In genomic region chr11:32033067-32033466, GRCh38 we compare ENCODE assay signal across 22 cellular contexts. TPM values are rescaled to one million over a fixed set of nuclear protein-coding genes. Genes with fewer than 3 reads are reported as not detected.
A peak's percentile ranks its signal among the peaks of the same experiment; 100 is the strongest.
DNase-seq lines count a peak whose midpoint lies in the region; ATAC-seq, FAIRE-seq and TF ChIP-seq lines count a peak whose summit lies in the region.
"Had no signal": no experiment of that assay in that cellular context is flagged by ENCODE, and none has a peak within 500 bp of the region (broad histone marks: within the 10 kb centered on the region; RNA-seq: fewer than 3 reads in every experiment).

No MANE protein-coding gene starts in this region.

- peak overlapping the region; percentile 67 to 89 (median 85) for H3K27ac Mint-ChIP-seq in CD14-positive monocyte
- H3K27ac Mint-ChIP-seq: activated naive CD8-positive, alpha-beta T cell treated with anti-CD3 and anti-CD28 coated beads, Interleukin-2, amount 50 U/mL, for 24 hours had no signal

- ATAC-seq in GM21390 (IDR thresholded peaks at IDR 0.05; ENCODE audit: unreplicated experiment) (peak; percentile 42), HG03354 (IDR thresholded peaks at IDR 0.05; ENCODE audit: poor library complexity, severe bottlenecking, unreplicated experiment) (peak; percentile 27), GM18861 (IDR thresholded peaks at IDR 0.05; ENCODE audit: unreplicated experiment) (no peak)
- ATAC-seq: activated naive CD8-positive, alpha-beta T cell treated with anti-CD3 and anti-CD28 coated beads, Interleukin-2, amount 50 U/mL, for 24 hours; activated T-cell treated with anti-CD3 and anti-CD28 coated beads, Interleukin-2, amount 50 U/mL, for 4 hours; SK-N-SH treated with all-trans-retinoic acid at 6 μM for 48 hours had no signal

- peaks cover 0 to 3% (median 0%) of the 10 kb centered on the region in 7 donors for H3K9me3 Mint-ChIP-seq in CD14-positive monocyte
- H3K9me3 Mint-ChIP-seq: activated naive CD8-positive, alpha-beta T cell treated with anti-CD3 and anti-CD28 coated beads, Interleukin-2, amount 50 U/mL, for 24 hours; activated T-cell treated with anti-CD3 and anti-CD28 coated beads, Interleukin-2, amount 50 U/mL, for 4 hours; central memory CD8-positive, alpha-beta T cell had no signal

- peak overlapping the region in 1 of 2 donors; percentile 65 for H3K4me3 Mint-ChIP-seq in CD14-positive monocyte
- H3K4me3 Mint-ChIP-seq: activated naive CD8-positive, alpha-beta T cell treated with anti-CD3 and anti-CD28 coated beads, Interleukin-2, amount 50 U/mL, for 24 hours; activated T-cell treated with anti-CD3 and anti-CD28 coated beads, Interleukin-2, amount 50 U/mL, for 4 hours; central memory CD8-positive, alpha-beta T cell had no signal

- no peak overlapping the region for H3K9ac ChIP-seq in adipocyte (ENCODE audit: low read length)

- FAIRE-seq in urothelium cell line (lab: Jason Lieb, UNC): no peak
- FAIRE-seq: TTC549 had no signal

- peaks cover 0 to 3% (median 2%) of the 10 kb centered on the region in 3 donors for H3K27me3 Mint-ChIP-seq in CD14-positive monocyte (ENCODE audit: low read depth in 3 of 3)

- H3K4me1 Mint-ChIP-seq in CD14-positive monocyte: peaks cover 38% of the 10 kb centered on the region
- H3K4me1 Mint-ChIP-seq: activated naive CD8-positive, alpha-beta T cell treated with anti-CD3 and anti-CD28 coated beads, Interleukin-2, amount 50 U/mL, for 24 hours had no signal

- no peaks in the 10 kb centered on the region for H3K9me3 ChIP-seq in adipocyte (ENCODE audit: control insufficient read depth, low read length)
- H3K9me3 ChIP-seq: right atrium auricular region had no signal

- H3K27ac ChIP-seq in substantia nigra (ENCODE audit: low read depth, low read length, poor library complexity, severe bottlenecking): no peak overlapping the region
- H3K27ac ChIP-seq: hepatocyte, PC-9, right atrium auricular region had no signal

- H3K4me1 ChIP-seq in adipocyte (ENCODE audit: control insufficient read depth, insufficient read depth, low read length): peaks cover 56% of the 10 kb centered on the region
- H3K4me1 ChIP-seq: right atrium auricular region had no signal

- no peaks in the 10 kb centered on the region for H3K36me3 ChIP-seq in adipocyte (ENCODE audit: control insufficient read depth, insufficient read depth, low read length, severe bottlenecking)
- H3K36me3 ChIP-seq: right atrium auricular region had no signal

- no peaks in the 10 kb centered on the region for H3K27me3 ChIP-seq in adipocyte (replicated peaks; ENCODE audit: control insufficient read depth, insufficient read depth, low read length)
- H3K27me3 ChIP-seq: right atrium auricular region had no signal

- intact Hi-C loops in CD14-positive monocyte (cut with micrococcal nuclease): no loop called here

- TF ChIP-seq CTCF in CD14-positive monocyte (IDR thresholded peaks at IDR 0.05): no peak

- no peaks in the 10 kb centered on the region for H3K36me3 Mint-ChIP-seq in CD14-positive monocyte

- DNase-seq in CD14-positive monocyte (ENCODE audit: low spot score) (no peak), adipocyte (ENCODE audit: low read depth) (no peak), urothelium cell line (ENCODE audit: low spot score) (no peak), substantia nigra (lab: John Stamatoyannopoulos, UW) (no peak)
- no peak for DNase-seq in activated naive CD4-positive, alpha-beta T cell (lab: John Stamatoyannopoulos, UW)
- DNase-seq: ACHN; activated CD4-positive, alpha-beta T cell treated with anti-CD3 and anti-CD28 coated beads, Interleukin-2, amount 50 U/mL, for 4 hours; activated naive CD8-positive, alpha-beta T cell treated with anti-CD3 and anti-CD28 coated beads, Interleukin-2, amount 50 U/mL, for 24 hours; activated T-cell treated with anti-CD3 and anti-CD28 coated beads, Interleukin-2, amount 50 U/mL, for 4 hours; effector memory CD4-positive, alpha-beta T cell; mesendoderm; NCI-H187; NCI-H510A; PC-9 had no signal

- H3K4me3 ChIP-seq in adipocyte (ENCODE audit: low read length): peak overlapping the region; percentile 34
- H3K4me3 ChIP-seq: hepatocyte, PC-9, right atrium auricular region had no signal

RNA-seq across cellular contexts. Expression of gene RCN1, which starts 57.8 kb away (rescaled TPM):
- 10 to 100 TPM; 20.5 to 22.0 TPM for polyA plus RNA-seq in CD14-positive monocyte
